ENCODE assay signal across 8 cellular contexts in genomic region chr15:82809308-82810060, GRCh38. TPM values are rescaled to one million over a fixed set of nuclear protein-coding genes. Genes with fewer than 3 reads are reported as not detected.
A peak's percentile ranks its signal among the peaks of the same experiment; 100 is the strongest.
DNase-seq lines count a peak whose midpoint lies in the region; ATAC-seq, FAIRE-seq and TF ChIP-seq lines count a peak whose summit lies in the region.

A gene with protein sequence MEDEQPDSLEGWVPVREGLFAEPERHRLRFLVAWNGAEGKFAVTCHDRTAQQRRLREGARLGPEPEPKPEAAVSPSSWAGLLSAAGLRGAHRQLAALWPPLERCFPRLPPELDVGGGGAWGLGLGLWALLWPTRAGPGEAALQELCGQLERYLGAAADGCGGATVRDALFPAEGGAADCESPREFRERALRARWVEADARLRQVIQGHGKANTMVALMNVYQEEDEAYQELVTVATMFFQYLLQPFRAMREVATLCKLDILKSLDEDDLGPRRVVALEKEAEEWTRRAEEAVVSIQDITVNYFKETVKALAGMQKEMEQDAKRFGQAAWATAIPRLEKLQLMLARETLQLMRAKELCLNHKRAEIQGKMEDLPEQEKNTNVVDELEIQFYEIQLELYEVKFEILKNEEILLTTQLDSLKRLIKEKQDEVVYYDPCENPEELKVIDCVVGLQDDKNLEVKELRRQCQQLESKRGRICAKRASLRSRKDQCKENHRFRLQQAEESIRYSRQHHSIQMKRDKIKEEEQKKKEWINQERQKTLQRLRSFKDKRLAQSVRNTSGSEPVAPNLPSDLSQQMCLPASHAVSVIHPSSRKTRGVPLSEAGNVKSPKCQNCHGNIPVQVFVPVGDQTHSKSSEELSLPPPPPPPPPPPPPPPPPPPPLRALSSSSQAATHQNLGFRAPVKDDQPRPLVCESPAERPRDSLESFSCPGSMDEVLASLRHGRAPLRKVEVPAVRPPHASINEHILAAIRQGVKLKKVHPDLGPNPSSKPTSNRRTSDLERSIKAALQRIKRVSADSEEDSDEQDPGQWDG (plus strand): TSS chr15:82809628. CDS start chr15:82809727, 99 bp downstream.

- H3K27me3 ChIP-seq in HepG2 (ENCODE audit: control insufficient read depth in 1 of 2, insufficient read depth in 2 of 2, low read length in 2 of 2), result no peaks in the 10 kb centered on the region; a peak in 2 of 5 replicates

- TF ChIP-seq CTCF in CD14-positive monocyte (IDR thresholded peaks at IDR 0.05), result no peak
- peak; percentile 24 for TF ChIP-seq CTCF in HepG2 (CRISPR knock-in tag; IDR thresholded peaks at IDR 0.05)

- WGBS in HepG2 (ENCODE audit: low lambda C conversion rate), result 0% methylated on average over 14 of the region's 67 CpGs

- no peak for TF ChIP-seq EP300 in HepG2 (IDR thresholded peaks at IDR 0.05; ENCODE audit: low read depth in 2 of 2, low read length in 2 of 2)
- TF ChIP-seq EP300 in HepG2 (CRISPR knock-in tag; IDR thresholded peaks at IDR 0.05; ENCODE audit: borderline replicate concordance), result no peak

- no peaks in the 10 kb centered on the region for H3K9me3 ChIP-seq in HepG2 (ENCODE audit: low read length)

- H3K9ac ChIP-seq in HepG2 (ENCODE audit: insufficient read depth, low read depth, low read length), result peak within 1 kb of the TSS; percentile 96

- ATAC-seq in GM19372 (IDR thresholded peaks at IDR 0.05; ENCODE audit: low read depth, unreplicated experiment) (peak; percentile 92), HG03558 (IDR thresholded peaks at IDR 0.05; ENCODE audit: extremely low read depth, unreplicated experiment) (peak; percentile 56), HepG2 (peak; percentile 95)

- peaks cover 3% of the 10 kb centered on the region; the same call in 1 of the 2 replicates for H4K20me1 ChIP-seq in HepG2 (ENCODE audit: insufficient read depth, low read length)

- peak within 1 kb of the TSS; percentile 89 to 95 (median 90) for H3K27ac Mint-ChIP-seq in CD14-positive monocyte

- H3K4me3 Mint-ChIP-seq in CD14-positive monocyte, result peak within 1 kb of the TSS; percentile 93 to 95

- intact Hi-C loops in CD14-positive monocyte (cut with micrococcal nuclease) (loop anchor here (5.0 kb wide), 3 partner anchors 38 to 178 kb away; partner anchors contain the start of gene RAMAC (in 1 of the 2)), HepG2 (cut with micrococcal nuclease; ENCODE audit: unreplicated experiment) (loop anchor here (2.0 kb wide), 2 partner anchors 45 to 59 kb away; no protein-coding TSS in a partner anchor)

- BruUV-seq in HepG2 (replicated peaks; lab: Mats Ljungman, UMichigan), result no TSS peak

- H3K9me3 Mint-ChIP-seq in CD14-positive monocyte, result peaks cover 0 to 2% (median 0%) of the 10 kb centered on the region in 7 donors

- H3K27ac ChIP-seq in HepG2 (ENCODE audit: extremely low read length, insufficient read depth, low read length), result peak within 1 kb of the TSS; percentile 97

- H3K36me3 ChIP-seq in HepG2 (replicated peaks in 1 of 2; ENCODE audit: control insufficient read depth in 1 of 2, insufficient read depth in 2 of 2, low read length in 2 of 2), result peaks cover 2 to 9% of the 10 kb centered on the region in 2 experiments; a peak in 3 of 5 replicates

- TF ChIP-seq POLR2A in HepG2 (IDR thresholded peaks at IDR 0.05; ENCODE audit: insufficient read depth in 1 of 2, low read depth in 2 of 2, low read length in 2 of 2), result peak; percentile 82 to 84

- peak within 1 kb of the TSS; percentile 75 for H2AFZ ChIP-seq in HepG2 (ENCODE audit: low read length)

- POLR2A ChIA-PET in HepG2 (lab: Yijun Ruan, JAX), result interaction anchor here (1.1 to 2.6 kb wide), 8 partner anchors 59 to 269 kb away, joined by 3 to 26 read pairs (median 4); partner anchors contain the start of gene RPS17

- TF ChIP-seq RAD21 in HepG2 (CRISPR knock-in tag; IDR thresholded peaks at IDR 0.05), result peak; percentile 35; the same call in 1 of the 2 replicates

- peak within 1 kb of the TSS; percentile 64 to 85 (median 84) for H3K4me3 ChIP-seq in HepG2 (replicated peaks in 1 of 3; ENCODE audit: insufficient read depth in 1 of 3, low read depth in 2 of 3, low read length in 3 of 3)

- peaks cover 27% of the 10 kb centered on the region for H3K79me2 ChIP-seq in HepG2 (ENCODE audit: insufficient read depth, low read length)

- no peaks in the 10 kb centered on the region for H3K27me3 Mint-ChIP-seq in CD14-positive monocyte (ENCODE audit: low read depth in 3 of 3)

- CTCF ChIA-PET in HepG2 (lab: Yijun Ruan, JAX; ENCODE audit: low intra/inter-chr PET ratio, low total read pairs), result no interaction called here

- peaks cover 30% of the 10 kb centered on the region for H3K4me1 Mint-ChIP-seq in CD14-positive monocyte

- in situ Hi-C loops in HepG2 (cut with HindIII; ENCODE audit: extremely low pct_ligation_motif_present, low pct_unique_long_range_greater_than_20kb), result no loop called here

- H3K4me2 ChIP-seq in HepG2 (ENCODE audit: low read depth, low read length), result peak within 1 kb of the TSS; percentile 98

- FAIRE-seq in HepG2 (lab: Jason Lieb, UNC), result peak; percentile 92

- DNase-seq in CD14-positive monocyte (ENCODE audit: low spot score) (peak; percentile 98), NCI-H748 (lab: John Stamatoyannopoulos, UW; ENCODE audit: unreplicated experiment) (peak; percentile 93), dermis blood vessel endothelial cell (peak; percentile 99), HepG2 (ENCODE audit: low spot score) (peak; percentile 98)
- DNase-seq in activated CD4-positive, alpha-beta T cell treated with anti-CD3 and anti-CD28 coated beads, Interleukin-2, amount 50 U/mL, for 24 hours (ENCODE audit: low read depth in 1 of 2, low spot score in 1 of 2), result peak; percentile 82 to 94
- DNase-seq in stimulated activated CD4-positive, alpha-beta T cell treated with anti-CD3 and anti-CD28 coated beads, Interleukin-4, amount 100 ng/mL, for 1 hour, result peak; percentile 93

- peaks cover 10 to 21% of the 10 kb centered on the region in 2 donors for H3K36me3 Mint-ChIP-seq in CD14-positive monocyte

- peaks cover 32% of the 10 kb centered on the region for H3K4me1 ChIP-seq in HepG2 (ENCODE audit: insufficient read depth, low read length)

TF ChIP-seq in HepG2, 621 proteins besides CTCF, POLR2A, EP300 and RAD21 (continues in another document):
- TF ChIP-seq ZNF639 (CRISPR knock-in tag; conservative IDR thresholded peaks at IDR 0.05), result no peak
- TF ChIP-seq SMAD9 (CRISPR knock-in tag; IDR thresholded peaks at IDR 0.05), result 0 out of 2 replicates have a peak, but pooled peaks have one; percentile 41
- 0 out of 2 replicates have a peak, but pooled peaks have one; percentile 24 for TF ChIP-seq HNRNPL (IDR thresholded peaks at IDR 0.05; ENCODE audit: low read depth, low read length)
- TF ChIP-seq ZNF776 (CRISPR knock-in tag; IDR thresholded peaks at IDR 0.05), result peak; percentile 8; the same call in 1 of the 2 replicates
- TF ChIP-seq RNF2 (conservative IDR thresholded peaks at IDR 0.05; ENCODE audit: low read depth), result no peak; the same call in 1 of the 2 replicates
- TF ChIP-seq NBN (conservative IDR thresholded peaks at IDR 0.05), result no peak
- 0 out of 2 replicates have a peak, but pooled peaks have one; percentile 27 for TF ChIP-seq MIER3 (CRISPR knock-in tag; IDR thresholded peaks at IDR 0.05; ENCODE audit: borderline replicate concordance)

RNA-seq across cellular contexts. Expression of the gene that starts here (rescaled TPM):
- under 1 TPM; 0.69 to 0.92 TPM for polyA plus RNA-seq in CD14-positive monocyte
- 8.0 TPM in 2 replicates for total RNA-seq in dermis blood vessel endothelial cell
- 2.7 and 2.9 TPM in 2 replicates for total RNA-seq in HepG2 (2016; rRNA removed; fragmentation: Illumina TruSeq; extraction: Trizol)
- 3.1 and 4.9 TPM in 2 replicates for total RNA-seq in HepG2 (2016; cell fraction: cytosol; rRNA removed; fragmentation: Illumina TruSeq; extraction: Trizol; ENCODE audit: low read depth)
- total RNA-seq in HepG2 (2016; cell fraction: insoluble cytoplasmic fraction; rRNA removed; fragmentation: Illumina TruSeq; extraction: Trizol), result 2.6 and 3.0 TPM in 2 replicates
- 2.5 and 2.6 TPM in 2 replicates for total RNA-seq in HepG2 (2016; cell fraction: membrane; rRNA removed; fragmentation: Illumina TruSeq; extraction: Trizol)
- total RNA-seq in HepG2 (2016; cell fraction: nucleus; rRNA removed; fragmentation: Illumina TruSeq; extraction: Trizol), result 3.3 and 3.8 TPM in 2 replicates
- 3.0 and 3.5 TPM in 2 replicates for polyA plus RNA-seq in HepG2 (2011; rRNA removed)
- polyA plus RNA-seq in HepG2 (2011; cell fraction: cytosol; rRNA removed), result 2.4 TPM in 2 replicates
- polyA plus RNA-seq in HepG2 (2011; cell fraction: nucleus; rRNA removed), result 3.2 and 3.8 TPM in 2 replicates
- polyA plus RNA-seq in HepG2 (2012), result 3.0 and 3.3 TPM in 2 replicates
- polyA plus RNA-seq in HepG2 (2016; cell fraction: cytosol; fragmentation: Illumina TruSeq; extraction: Trizol; ENCODE audit: low read depth), result 0.59 and 0.61 TPM in 2 replicates
- 4.2 and 4.9 TPM in 2 replicates for polyA plus RNA-seq in HepG2 (2016; cell fraction: insoluble cytoplasmic fraction; fragmentation: Illumina TruSeq; extraction: Trizol; ENCODE audit: low read depth)
- 2.1 and 2.3 TPM in 2 replicates for polyA plus RNA-seq in HepG2 (2016; cell fraction: membrane; fragmentation: Illumina TruSeq; extraction: Trizol; ENCODE audit: low read depth)
- 6.8 and 8.2 TPM in 2 replicates for polyA plus RNA-seq in HepG2 (2016; cell fraction: nucleus; fragmentation: Illumina TruSeq; extraction: Trizol; ENCODE audit: insufficient read depth, low read depth)
- polyA minus RNA-seq in HepG2 (2011; rRNA and poly(A)+ RNA removed; ENCODE audit: low replicate concordance), result 1.8 and 2.1 TPM in 2 replicates
- polyA minus RNA-seq in HepG2 (2011; cell fraction: cytosol; rRNA and poly(A)+ RNA removed), result 1.5 and 1.6 TPM in 2 replicates
- 3.1 TPM in 2 replicates for polyA minus RNA-seq in HepG2 (2011; cell fraction: nucleus; rRNA and poly(A)+ RNA removed)

Comparison
In these comparisons a context has a peak if more than half of its experiments do, and no peak if none do; other contexts are left out.
1. Peak in every context shown above with its lines: DNase-seq, ATAC-seq, H3K4me3 ChIP-seq and H3K27ac ChIP-seq.
2. Peak in DNase-seq in CD14-positive monocyte; RNA of the gene not detected or under 1 TPM.